Comparison of ENCODE assay signal across 1 cellular context in genomic region chr3:152309031-152309430, GRCh38.
TF ChIP-seq lines count a peak whose summit lies in the region.

No MANE protein-coding gene starts in this region.

TF ChIP-seq in GM23338, 12 proteins besides CTCF, POLR2A, EP300 and RAD21 (continued from another document):
- TF ChIP-seq ETS1 (IDR thresholded peaks at IDR 0.05) (no peak), EZH2 (IDR thresholded peaks at IDR 0.05; ENCODE audit: low read depth, unreplicated experiment) (no peak), POLR2AphosphoS5 (IDR thresholded peaks at IDR 0.05; ENCODE audit: low read depth) (no peak), EZH2phosphoT487 (IDR thresholded peaks at IDR 0.05; ENCODE audit: unreplicated experiment) (no peak), JUNB (IDR thresholded peaks at IDR 0.05; ENCODE audit: unreplicated experiment) (no peak)
